ENCODE assay signal across 19 cellular contexts in genomic region chr10:70445718-70446485, GRCh38. TPM values are rescaled to one million over a fixed set of nuclear protein-coding genes. Genes with fewer than 3 reads are reported as not detected.
DNase-seq lines count a peak whose midpoint lies in the region; ATAC-seq and TF ChIP-seq lines count a peak whose summit lies in the region.
"Had no signal": no experiment of that assay in that cellular context is flagged by ENCODE, and none has a peak within 500 bp of the region (broad histone marks: within the 10 kb centered on the region; RNA-seq: fewer than 3 reads in every experiment).

No MANE protein-coding gene starts in this region.

- no peak overlapping the region for H4K8ac ChIP-seq in mesendoderm (ENCODE audit: low read depth, low read length)

- TF ChIP-seq CTCF in heart left ventricle (IDR thresholded peaks at IDR 0.05) (no peak), esophagus muscularis mucosa (IDR thresholded peaks at IDR 0.05) (no peak)

- DNase-seq in heart left ventricle (no peak), right cardiac atrium (no peak), esophagus muscularis mucosa (ENCODE audit: extremely low spot score) (no peak), mesendoderm (peak; percentile 93), NCI-H2196 (lab: John Stamatoyannopoulos, UW; ENCODE audit: unreplicated experiment) (no peak), HuH-7 (ENCODE audit: low spot score) (no peak), DMS 273 (lab: John Stamatoyannopoulos, UW; ENCODE audit: unreplicated experiment) (no peak)
- DNase-seq: activated CD4-positive, alpha-beta T cell treated with anti-CD3 and anti-CD28 coated beads for 48 hours; amniotic stem cell; COR-L47; effector CD8-positive, alpha-beta T cell; H7; Kasumi-1; NCI-H187 treated with DMSO at 0.1 percent for 48 hours; NCI-H774; RPMI8226; small intestine had no signal

- H3K56ac ChIP-seq in mesendoderm (ENCODE audit: low read length), result peak overlapping the region; percentile 17

- WGBS in heart left ventricle, 4 donors, result 41 to 55% (median 54%) methylated on average over 6 of the region's 6 CpGs
- 40% methylated on average over 6 of the region's 6 CpGs for WGBS in right cardiac atrium
- WGBS in esophagus muscularis mucosa, result 24% methylated on average over 6 of the region's 6 CpGs
- WGBS in mesendoderm (ENCODE audit: extremely low coverage, insufficient coverage, low lambda C conversion rate), result no CpG with 5 or more reads among the region's 6 CpGs

- TF ChIP-seq EP300 in esophagus muscularis mucosa (IDR thresholded peaks at IDR 0.05), result no peak

- H3K79me1 ChIP-seq in mesendoderm (ENCODE audit: low read length), result no peaks in the 10 kb centered on the region

- no peak overlapping the region for H3K9ac ChIP-seq in mesendoderm (ENCODE audit: low read length)

- H2BK120ac ChIP-seq in mesendoderm (ENCODE audit: low read depth, low read length), result no peak overlapping the region

- no peak overlapping the region for H3K4me2 ChIP-seq in mesendoderm (ENCODE audit: low read length)

- H3K18ac ChIP-seq in mesendoderm (ENCODE audit: low read length), result peak overlapping the region; percentile 13

- H3K79me2 ChIP-seq in mesendoderm (ENCODE audit: control insufficient read depth, insufficient read depth, low read length), result peaks cover 6% of the 10 kb centered on the region

- H3K9me3 ChIP-seq in heart left ventricle, result no peaks in the 10 kb centered on the region
- H3K9me3 ChIP-seq in right cardiac atrium (ENCODE audit: control insufficient read depth, low read length), result no peaks in the 10 kb centered on the region
- no peaks in the 10 kb centered on the region for H3K9me3 ChIP-seq in esophagus muscularis mucosa

- peak in 3 of 4 donors; percentile 9 to 65 (median 49) for ATAC-seq in heart left ventricle
- ATAC-seq in right cardiac atrium, result no peak
- no peak for ATAC-seq in esophagus mucosa

- no peak overlapping the region for H4K5ac ChIP-seq in mesendoderm (ENCODE audit: low read length)

- H3K4ac ChIP-seq in mesendoderm (ENCODE audit: low read depth, low read length), result no peak overlapping the region

- no peak overlapping the region for H2BK5ac ChIP-seq in mesendoderm (ENCODE audit: low read length)

- H3K27ac ChIP-seq in heart left ventricle (peak overlapping the region in 2 of 12 donors; percentile 30 to 33), right cardiac atrium (ENCODE audit: low read length) (no peak overlapping the region), esophagus muscularis mucosa (replicated peaks in 1 of 4) (peak overlapping the region; percentile 64 to 71 (median 66)), mesendoderm (ENCODE audit: low read depth, low read length) (peak overlapping the region; percentile 20)

- H3K23ac ChIP-seq in mesendoderm (ENCODE audit: low read length), result no peak overlapping the region

- intact Hi-C loops in heart left ventricle (cut with DNase I) (loop anchor here in 1 of 10 donors (10.0 kb wide), 1 partner anchor 229 kb away; the partner anchor contains the start of gene ADAMTS14), right cardiac atrium (cut with DNase I) (no loop called here), esophagus muscularis mucosa (cut with DNase I) (no loop called here)

- H3K4me1 ChIP-seq in heart left ventricle, result peaks cover 0 to 26% (median 7%) of the 10 kb centered on the region in 12 donors
- H3K4me1 ChIP-seq in right cardiac atrium (ENCODE audit: control insufficient read depth, insufficient read depth, low read length), result no peaks in the 10 kb centered on the region
- H3K4me1 ChIP-seq in esophagus muscularis mucosa, result peaks cover 12 to 42% (median 39%) of the 10 kb centered on the region in 4 donors
- peaks cover 9% of the 10 kb centered on the region for H3K4me1 ChIP-seq in mesendoderm (ENCODE audit: control insufficient read depth, low read depth, low read length)

- H3K36me3 ChIP-seq in heart left ventricle, result no peaks in the 10 kb centered on the region
- H3K36me3 ChIP-seq in esophagus muscularis mucosa, result no peaks in the 10 kb centered on the region
- no peaks in the 10 kb centered on the region for H3K36me3 ChIP-seq in mesendoderm (ENCODE audit: control insufficient read depth, insufficient read depth, low read length)

- H2AK5ac ChIP-seq in mesendoderm (ENCODE audit: low read length), result no peak overlapping the region

- H3K4me3 ChIP-seq in heart left ventricle (no peak overlapping the region), right cardiac atrium (ENCODE audit: low read length) (no peak overlapping the region), esophagus muscularis mucosa (no peak overlapping the region), mesendoderm (ENCODE audit: low read length) (no peak overlapping the region)

- H3K27me3 ChIP-seq in heart left ventricle, result peaks cover 0 to 22% (median 15%) of the 10 kb centered on the region in 9 donors
- no peaks in the 10 kb centered on the region for H3K27me3 ChIP-seq in right cardiac atrium (ENCODE audit: control insufficient read depth, insufficient read depth)
- H3K27me3 ChIP-seq in esophagus muscularis mucosa, result peaks cover 0 to 19% (median 9%) of the 10 kb centered on the region in 4 donors
- no peaks in the 10 kb centered on the region for H3K27me3 ChIP-seq in mesendoderm (ENCODE audit: insufficient read depth, low read length, poor library complexity)

- TF ChIP-seq POLR2A in heart left ventricle (IDR thresholded peaks at IDR 0.05) (no peak), esophagus muscularis mucosa (IDR thresholded peaks at IDR 0.05; ENCODE audit: low read depth) (no peak)

- no peak overlapping the region for H2BK15ac ChIP-seq in mesendoderm (replicated peaks; ENCODE audit: low read depth)

RNA-seq across cellular contexts. Expression of gene NODAL, which starts 4.4 kb away (rescaled TPM):
- total RNA-seq in heart left ventricle (under 1 TPM in 2 of 9 donors, not detected in 7; 0.22 to 0.37 TPM), right cardiac atrium (not detected), esophagus muscularis mucosa (not detected), esophagus mucosa (0.48 TPM)
- polyA plus RNA-seq in heart left ventricle (not detected), right cardiac atrium (not detected)
- 318 TPM for polyA plus RNA-seq in mesendoderm (2013, experiment 1 of 2)
- 312 TPM for polyA plus RNA-seq in mesendoderm (2013, experiment 2 of 2)
- polyA plus RNA-seq: neural cell had no signal

RNA-seq across cellular contexts. Expression of gene PALD1, which starts 32.7 kb away (rescaled TPM):
- total RNA-seq in heart left ventricle, result 10 to 100 TPM in 1 of 9 donors, 1 to 10 TPM in 8; 3.2 to 12.3 (median 6.7) TPM
- 1 to 10 TPM; 2.7 to 4.7 TPM for polyA plus RNA-seq in heart left ventricle
- 1 to 10 TPM; 4.3 to 7.7 (median 5.7) TPM for total RNA-seq in right cardiac atrium
- 2.8 TPM for polyA plus RNA-seq in right cardiac atrium
- 10 to 100 TPM; 10.4 to 19.1 (median 12.8) TPM for total RNA-seq in esophagus muscularis mucosa
- 14.2 TPM for polyA plus RNA-seq in mesendoderm (2013, experiment 1 of 2)
- polyA plus RNA-seq in mesendoderm (2013, experiment 2 of 2), result 14.9 TPM
- total RNA-seq in esophagus mucosa, result 4.6 TPM

RNA-seq across cellular contexts. Expression of gene EIF4EBP2, which starts 42.0 kb away (rescaled TPM):
- total RNA-seq in heart left ventricle (100 to 1,000 TPM in 1 of 9 donors, 10 to 100 TPM in 8; 78.3 to 150 (median 89.7) TPM), right cardiac atrium (10 to 100 TPM; 69.7 to 91.1 (median 78.0) TPM), esophagus muscularis mucosa (10 to 100 TPM; 73.6 to 99.9 (median 78.4) TPM), esophagus mucosa (33.0 TPM)
- polyA plus RNA-seq in heart left ventricle (10 to 100 TPM; 20.6 to 41.8 TPM), right cardiac atrium (29.6 TPM)
- 106 TPM for polyA plus RNA-seq in mesendoderm (2013, experiment 1 of 2)
- polyA plus RNA-seq in mesendoderm (2013, experiment 2 of 2), result 104 TPM

Comparison
In these comparisons a context has a peak if more than half of its experiments do, and no peak if none do; other contexts are left out.
1. ATAC-seq: peak in heart left ventricle (3 of 4); none in right cardiac atrium (0 of 2) and esophagus mucosa (single experiment).